17 cellular contexts compared by ENCODE assay signal in genomic region chr13:73081256-73081915, GRCh38. TPM values are rescaled to one million over a fixed set of nuclear protein-coding genes. Genes with fewer than 3 reads are reported as not detected.
DNase-seq lines count a peak whose midpoint lies in the region; ATAC-seq and TF ChIP-seq lines count a peak whose summit lies in the region.
"Had no signal": no experiment of that assay in that cellular context is flagged by ENCODE, and none has a peak within 500 bp of the region (broad histone marks: within the 10 kb centered on the region; RNA-seq: fewer than 3 reads in every experiment).

No MANE protein-coding gene starts in this region.

- H3K36me3 Mint-ChIP-seq in type B pancreatic cell: peaks cover 9% of the 10 kb centered on the region
- H3K36me3 Mint-ChIP-seq: CD14-positive monocyte had no signal

- ATAC-seq in GM18511 (IDR thresholded peaks at IDR 0.05; ENCODE audit: unreplicated experiment): no peak

- CTCF ChIA-PET in RWPE1 (lab: Yijun Ruan, JAX): no interaction called here

- H3K4ac ChIP-seq in mesendoderm (ENCODE audit: low read depth, low read length): peak overlapping the region; percentile 24

- no peak for TF ChIP-seq POLR2A in esophagus squamous epithelium (IDR thresholded peaks at IDR 0.05)

- no peak overlapping the region for H2BK5ac ChIP-seq in mesendoderm (ENCODE audit: low read length)

- H3K18ac ChIP-seq in mesendoderm (ENCODE audit: low read length): no peak overlapping the region

- H3K9me3 Mint-ChIP-seq in type B pancreatic cell: peaks cover 5% of the 10 kb centered on the region

- no peak overlapping the region for H4K5ac ChIP-seq in mesendoderm (ENCODE audit: low read length)

- H2BK120ac ChIP-seq in mesendoderm (ENCODE audit: low read depth, low read length): no peak overlapping the region

- no peak for TF ChIP-seq CTCF in RWPE1 (conservative IDR thresholded peaks at IDR 0.05; ENCODE audit: low read depth)
- no peak for TF ChIP-seq CTCF in esophagus squamous epithelium (IDR thresholded peaks at IDR 0.05)
- TF ChIP-seq CTCF in type B pancreatic cell (conservative IDR thresholded peaks at IDR 0.05): no peak

- H3K79me2 ChIP-seq in mesendoderm (ENCODE audit: control insufficient read depth, insufficient read depth, low read length): no peaks in the 10 kb centered on the region

- H3K4me1 Mint-ChIP-seq in type B pancreatic cell (ENCODE audit: unreplicated experiment): no peaks in the 10 kb centered on the region
- H3K4me1 Mint-ChIP-seq: CD14-positive monocyte had no signal

- H2BK15ac ChIP-seq in mesendoderm (replicated peaks; ENCODE audit: low read depth): no peak overlapping the region

- H3K27ac ChIP-seq in RWPE1 (peak overlapping the region; percentile 52; the same call in 1 of the 2 replicates), esophagus squamous epithelium (peak overlapping the region in 3 of 4 donors; percentile 3 to 52 (median 6)), mesendoderm (ENCODE audit: low read depth, low read length) (no peak overlapping the region)
- H3K27ac ChIP-seq: SJSA1 had no signal

- no peak overlapping the region for H3K23ac ChIP-seq in mesendoderm (ENCODE audit: low read length)

- no peak overlapping the region for H3K9ac ChIP-seq in mesendoderm (ENCODE audit: low read length)

- peak overlapping the region; percentile 25 for H3K56ac ChIP-seq in mesendoderm (ENCODE audit: low read length)

- H3K4me1 ChIP-seq in esophagus squamous epithelium (peaks cover 0 to 33% (median 0%) of the 10 kb centered on the region in 3 donors), mesendoderm (ENCODE audit: control insufficient read depth, low read depth, low read length) (no peaks in the 10 kb centered on the region)
- H3K4me1 ChIP-seq: SJSA1 had no signal

- intact Hi-C loops in esophagus squamous epithelium (cut with DNase I): no loop called here

- H3K27me3 Mint-ChIP-seq in type B pancreatic cell: no peaks in the 10 kb centered on the region

- H3K79me1 ChIP-seq in mesendoderm (ENCODE audit: low read length): no peaks in the 10 kb centered on the region

- peaks cover 0 to 20% (median 0%) of the 10 kb centered on the region in 3 donors for H3K36me3 ChIP-seq in esophagus squamous epithelium
- no peaks in the 10 kb centered on the region for H3K36me3 ChIP-seq in mesendoderm (ENCODE audit: control insufficient read depth, insufficient read depth, low read length)
- H3K36me3 ChIP-seq: SJSA1 had no signal

- H3K4me3 ChIP-seq in esophagus squamous epithelium (no peak overlapping the region), mesendoderm (ENCODE audit: low read length) (no peak overlapping the region)
- H3K4me3 ChIP-seq: SJSA1 had no signal

- no peak overlapping the region for H4K8ac ChIP-seq in mesendoderm (ENCODE audit: low read depth, low read length)

- no peak overlapping the region for H2AK5ac ChIP-seq in mesendoderm (ENCODE audit: low read length)

- no peak overlapping the region for H3K4me2 ChIP-seq in mesendoderm (ENCODE audit: low read length)

- POLR2A ChIA-PET in RWPE1 (lab: Yijun Ruan, JAX; ENCODE audit: low non-redundant PET): no interaction called here

- H3K4me3 Mint-ChIP-seq in type B pancreatic cell: peak overlapping the region; percentile 35
- H3K4me3 Mint-ChIP-seq: CD14-positive monocyte had no signal

- WGBS in esophagus squamous epithelium, 2 donors: 31 to 54% methylated on average over 3 of the region's 4 CpGs
- no CpG with 5 or more reads among the region's 4 CpGs for WGBS in mesendoderm (ENCODE audit: extremely low coverage, insufficient coverage, low lambda C conversion rate)

- no peaks in the 10 kb centered on the region for H3K27me3 ChIP-seq in esophagus squamous epithelium
- H3K27me3 ChIP-seq in mesendoderm (ENCODE audit: insufficient read depth, low read length, poor library complexity): no peaks in the 10 kb centered on the region
- H3K27me3 ChIP-seq: SJSA1 had no signal

- H3K9me3 ChIP-seq in esophagus squamous epithelium: no peaks in the 10 kb centered on the region
- H3K9me3 ChIP-seq: SJSA1 had no signal

- peak overlapping the region; percentile 76 for H3K27ac Mint-ChIP-seq in type B pancreatic cell

- DNase-seq in RWPE1 (ENCODE audit: low spot score) (no peak), esophagus squamous epithelium (lab: John Stamatoyannopoulos, UW) (no peak), mesendoderm (peak; percentile 22), type B pancreatic cell (ENCODE audit: extremely low spot score, unreplicated experiment) (no peak), amniotic stem cell (lab: John Stamatoyannopoulos, UW) (no peak), hypothalamus (lab: John Stamatoyannopoulos, UW) (no peak)
- DNase-seq: ACHN; AML-193; EL; H7; NCI-H187 treated with DMSO at 0.1 percent for 48 hours; NK-92 treated with Interleukin-12 subunit alpha and Interleukin-12 subunit beta, amount 100 ng/mL, for 24 hours; OCI-M1; RPMI8226 had no signal

RNA-seq across cellular contexts. Expression of gene KLF5, which starts 22.6 kb away (rescaled TPM):
- total RNA-seq in esophagus squamous epithelium (100 to 1,000 TPM; 181 to 271 (median 230) TPM), type B pancreatic cell (ENCODE audit: low replicate concordance) (189 and 632 TPM in 2 replicates)
- 27.1 TPM for polyA plus RNA-seq in mesendoderm (2013, experiment 1 of 2)
- 30.3 TPM for polyA plus RNA-seq in mesendoderm (2013, experiment 2 of 2)
